23 cellular contexts compared by ENCODE assay signal in the genomic region with DNA sequence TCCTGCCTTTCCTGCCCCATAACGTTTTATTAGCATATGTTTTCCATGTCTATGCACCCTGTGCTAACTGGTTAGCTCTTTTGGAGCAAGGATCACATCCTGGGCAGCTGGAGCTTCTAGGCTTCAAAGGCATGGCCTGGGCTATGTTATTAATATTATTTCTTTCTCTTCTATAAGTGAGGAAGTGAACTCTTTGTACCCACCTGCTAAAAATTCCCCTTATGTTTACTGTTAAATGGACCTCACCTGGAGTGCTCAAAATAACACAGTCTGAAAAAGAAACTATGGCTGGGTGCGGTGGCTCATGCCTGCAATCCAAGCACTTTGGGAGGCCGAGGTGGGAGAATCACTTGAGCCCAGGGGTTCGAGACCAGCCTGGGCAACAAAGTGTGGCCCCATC.
A peak's percentile ranks its signal among the peaks of the same experiment; 100 is the strongest.
DNase-seq lines count a peak whose midpoint lies in the region; ATAC-seq, FAIRE-seq and TF ChIP-seq lines count a peak whose summit lies in the region.
"Had no signal": no experiment of that assay in that cellular context is flagged by ENCODE, and none has a peak within 500 bp of the region (broad histone marks: within the 10 kb centered on the region; RNA-seq: fewer than 3 reads in every experiment).

No MANE protein-coding gene starts in this region.

- intact Hi-C loops in dendritic cell treated with granulocyte-macrophage colony-stimulating factor and Interleukin-4, amounts not matched to agents 40 ng/mL and 50 ng/mL, for 4 days (cut with micrococcal nuclease), result no loop called here
- intact Hi-C loops in esophagus squamous epithelium (cut with DNase I), result no loop called here

- H3K27me3 ChIP-seq in esophagus squamous epithelium, result no peaks in the 10 kb centered on the region

- H3K9me3 ChIP-seq in esophagus squamous epithelium, result no peaks in the 10 kb centered on the region

- no peaks in the 10 kb centered on the region for H3K4me1 ChIP-seq in esophagus squamous epithelium
- H3K4me1 ChIP-seq: A549 had no signal

- peak; percentile 53 for FAIRE-seq in GM12892 (lab: Jason Lieb, UNC)
- FAIRE-seq: A549, K562, RCC 7860 had no signal

- H3K36me3 ChIP-seq in esophagus squamous epithelium, result no peaks in the 10 kb centered on the region

- ATAC-seq in GM21390 (IDR thresholded peaks at IDR 0.05; ENCODE audit: unreplicated experiment) (peak; percentile 46), HG03460 (IDR thresholded peaks at IDR 0.05; ENCODE audit: unreplicated experiment) (peak; percentile 46)
- ATAC-seq: A549, K562, SK-N-SH treated with all-trans-retinoic acid at 6 μM for 48 hours had no signal

- no peaks in the 10 kb centered on the region for H3K9me3 Mint-ChIP-seq in dendritic cell treated with granulocyte-macrophage colony-stimulating factor and Interleukin-4, amounts not matched to agents 40 ng/mL and 50 ng/mL, for 4 days

- 71% methylated on average over 3 to 4 of the region's 4 CpGs for WGBS in esophagus squamous epithelium, 2 donors

- H3K4me1 Mint-ChIP-seq in dendritic cell treated with granulocyte-macrophage colony-stimulating factor and Interleukin-4, amounts not matched to agents 40 ng/mL and 50 ng/mL, for 4 days (ENCODE audit: low read depth), result peaks cover 40% of the 10 kb centered on the region
- H3K4me1 Mint-ChIP-seq: H9 had no signal

- in situ Hi-C loops in GM13976 (cut with MboI; ENCODE audit: low sequenced_read_pairs, unreplicated experiment), result no loop called here

- TF ChIP-seq POLR2A in GM12892 (IDR thresholded peaks at IDR 0.05; ENCODE audit: low read depth, low read length) (no peak), esophagus squamous epithelium (IDR thresholded peaks at IDR 0.05) (no peak)

- no peak for TF ChIP-seq CTCF in GM13976 (IDR thresholded peaks at IDR 0.05; ENCODE audit: borderline replicate concordance, control extremely low read depth, extremely low read depth, insufficient read depth, missing control alignments)
- TF ChIP-seq CTCF in esophagus squamous epithelium (IDR thresholded peaks at IDR 0.05), result no peak

- no peak overlapping the region for H3K4me3 Mint-ChIP-seq in dendritic cell treated with granulocyte-macrophage colony-stimulating factor and Interleukin-4, amounts not matched to agents 40 ng/mL and 50 ng/mL, for 4 days
- H3K4me3 Mint-ChIP-seq: H9 had no signal

- no peak for DNase-seq in GM12892 (ENCODE audit: insufficient read length)
- no peak for DNase-seq in GM13976 (ENCODE audit: low spot score)
- no peak for DNase-seq in esophagus squamous epithelium (lab: John Stamatoyannopoulos, UW)
- no peak for DNase-seq in LoVo (ENCODE audit: low spot score)
- no peak for DNase-seq in OCI-M1 (lab: John Stamatoyannopoulos, UW)
- DNase-seq: C1 segment of cervical spinal cord, DMS153, H9, NCI-H1048, NCI-H1436 treated with DMSO at 0.1 percent for 48 hours, NCI-H2029 treated with DMSO at 0.1 percent for 48 hours, NCI-H2171 treated with DMSO at 0.1 percent for 48 hours, NCI-H446 treated with DMSO at 0.1 percent for 48 hours, NCI-H748 treated with DMSO at 0.1 percent for 48 hours, SHP77, T-helper 1 cell had no signal

- peak overlapping the region; percentile 21 for H3K27ac Mint-ChIP-seq in dendritic cell treated with granulocyte-macrophage colony-stimulating factor and Interleukin-4, amounts not matched to agents 40 ng/mL and 50 ng/mL, for 4 days
- H3K27ac Mint-ChIP-seq: H9 had no signal

- H3K27me3 Mint-ChIP-seq in dendritic cell treated with granulocyte-macrophage colony-stimulating factor and Interleukin-4, amounts not matched to agents 40 ng/mL and 50 ng/mL, for 4 days, result peaks cover 24% of the 10 kb centered on the region

- H3K36me3 Mint-ChIP-seq in dendritic cell treated with granulocyte-macrophage colony-stimulating factor and Interleukin-4, amounts not matched to agents 40 ng/mL and 50 ng/mL, for 4 days (ENCODE audit: low read depth), result no peaks in the 10 kb centered on the region

- no peak overlapping the region for H3K27ac ChIP-seq in esophagus squamous epithelium
- H3K27ac ChIP-seq: A549 had no signal

- H3K4me3 ChIP-seq in esophagus squamous epithelium, result no peak overlapping the region
- H3K4me3 ChIP-seq: A549, K562 had no signal
